ENCODE assay signal across 19 cellular contexts in the genomic region with DNA sequence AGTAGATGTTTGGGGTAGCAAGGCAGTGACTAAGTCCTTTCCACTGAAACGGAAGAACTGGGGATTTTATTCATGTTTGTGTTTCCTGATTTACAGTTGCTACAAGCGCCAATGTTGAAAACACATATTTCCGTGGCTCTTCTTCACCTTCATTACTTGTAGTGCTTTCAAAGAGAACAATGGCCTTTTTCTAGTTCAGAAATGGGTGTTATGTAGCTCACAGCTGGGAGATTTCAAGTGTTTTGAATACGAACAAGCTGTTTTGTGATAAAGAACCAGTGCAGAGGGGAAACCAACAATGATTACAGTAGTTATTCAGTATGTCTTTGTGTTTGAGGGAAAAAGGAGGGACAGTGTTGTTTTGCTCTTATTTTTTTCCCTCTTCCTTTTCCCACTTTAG.
"Had no signal": no experiment of that assay in that cellular context is flagged by ENCODE, and none has a peak within 500 bp of the region (broad histone marks: within the 10 kb centered on the region; RNA-seq: fewer than 3 reads in every experiment).

No MANE protein-coding gene starts in this region.

- H3K9me3 Mint-ChIP-seq: activated B cell treated with CpG ODN at 0.5 μM for 24 hours; activated naive CD4-positive, alpha-beta T cell treated with anti-CD3 and anti-CD28 coated beads, Interleukin-2, amount 50 U/mL, for 72 hours; central memory CD8-positive, alpha-beta T cell; naive B cell; stimulated activated memory B cell treated with anti-CD40 and anti-IgM and Interleukin-4, amounts not matched to agents 10 μg/mL and 1 μg/mL and 100 μg/mL, for 72 hours had no signal

- H3K4me1 Mint-ChIP-seq: activated B cell treated with CpG ODN at 0.5 μM for 24 hours; central memory CD8-positive, alpha-beta T cell; naive B cell; stimulated activated memory B cell treated with anti-CD40 and anti-IgM and Interleukin-4, amounts not matched to agents 10 μg/mL and 1 μg/mL and 100 μg/mL, for 72 hours had no signal

- H3K4me1 ChIP-seq: parathyroid adenoma had no signal

- ATAC-seq: activated CD8-positive, alpha-beta T cell treated with anti-CD3 and anti-CD28 coated beads, Interleukin-2, amount 10 ng/mL, durations not matched to agents 7 days and 5 days; activated naive CD4-positive, alpha-beta T cell treated with anti-CD3 and anti-CD28 coated beads, Interleukin-2, amount 50 U/mL, for 72 hours; heart left ventricle; left colon; stimulated activated memory B cell treated with anti-CD40 and anti-IgM and Interleukin-4, amounts not matched to agents 10 μg/mL and 1 μg/mL and 100 μg/mL, for 72 hours had no signal

- H3K9me3 ChIP-seq: heart left ventricle had no signal

- H3K9ac ChIP-seq: parathyroid adenoma had no signal

- DNase-seq: activated B cell treated with CpG ODN at 0.5 μM for 24 hours; activated CD4-positive, alpha-beta T cell treated with anti-CD3 and anti-CD28 coated beads for 48 hours; activated CD8-positive, alpha-beta memory T cell treated with anti-CD3 and anti-CD28 coated beads, Interleukin-2, amount 50 U/mL, for 4 hours; activated CD8-positive, alpha-beta T cell treated with anti-CD3 and anti-CD28 coated beads, Interleukin-2, amount 10 ng/mL, durations not matched to agents 7 days and 5 days; activated effector memory CD4-positive, alpha-beta T cell treated with anti-CD3 and anti-CD28 coated beads, Interleukin-2, amount 50 U/mL, for 16 hours; activated T-cell treated with anti-CD3 and anti-CD28 coated beads, Interleukin-2, amount 50 U/mL, for 48 hours; effector CD4-positive, alpha-beta T cell; foreskin melanocyte; heart left ventricle; left colon; naive B cell; retina; stimulated activated CD4-positive, alpha-beta T cell treated with anti-CD3 and anti-CD28 coated beads, Interleukin-2, amount 100 ng/mL, for 48 hours had no signal

- H3K4me3 Mint-ChIP-seq: activated B cell treated with CpG ODN at 0.5 μM for 24 hours; activated CD8-positive, alpha-beta T cell treated with anti-CD3 and anti-CD28 coated beads, Interleukin-2, amount 10 ng/mL, durations not matched to agents 7 days and 5 days; central memory CD8-positive, alpha-beta T cell; naive B cell; stimulated activated memory B cell treated with anti-CD40 and anti-IgM and Interleukin-4, amounts not matched to agents 10 μg/mL and 1 μg/mL and 100 μg/mL, for 72 hours; T-helper 1 cell treated with Interleukin-12 subunit alpha and Interleukin-12 subunit beta and Interleukin-4 antibody, amounts not matched to agents 30 μg/mL and 1 μg/mL, for 36 hours had no signal

- H3K36me3 Mint-ChIP-seq: activated naive CD4-positive, alpha-beta T cell treated with anti-CD3 and anti-CD28 coated beads, Interleukin-2, amount 50 U/mL, for 72 hours; naive B cell; stimulated activated memory B cell treated with anti-CD40 and anti-IgM and Interleukin-4, amounts not matched to agents 10 μg/mL and 1 μg/mL and 100 μg/mL, for 72 hours had no signal

- H3K27ac ChIP-seq: coronary artery, parathyroid adenoma had no signal

- H3K79me2 ChIP-seq: parathyroid adenoma had no signal

- H3K4me3 ChIP-seq: coronary artery, heart left ventricle had no signal

- H3K27ac Mint-ChIP-seq: activated B cell treated with CpG ODN at 0.5 μM for 24 hours; activated CD8-positive, alpha-beta T cell treated with anti-CD3 and anti-CD28 coated beads, Interleukin-2, amount 10 ng/mL, durations not matched to agents 7 days and 5 days; activated naive CD4-positive, alpha-beta T cell treated with anti-CD3 and anti-CD28 coated beads, Interleukin-2, amount 50 U/mL, for 72 hours; stimulated activated memory B cell treated with anti-CD40 and anti-IgM and Interleukin-4, amounts not matched to agents 10 μg/mL and 1 μg/mL and 100 μg/mL, for 72 hours; T-helper 1 cell treated with Interleukin-12 subunit alpha and Interleukin-12 subunit beta and Interleukin-4 antibody, amounts not matched to agents 30 μg/mL and 1 μg/mL, for 36 hours had no signal

- H3K27me3 ChIP-seq: heart left ventricle had no signal

- H3K27me3 Mint-ChIP-seq: activated B cell treated with CpG ODN at 0.5 μM for 24 hours; stimulated activated memory B cell treated with anti-CD40 and anti-IgM and Interleukin-4, amounts not matched to agents 10 μg/mL and 1 μg/mL and 100 μg/mL, for 72 hours had no signal

- H2AFZ ChIP-seq: parathyroid adenoma had no signal
